16 cellular contexts compared by ENCODE assay signal in genomic region chr10:1379601-1380000, GRCh38.
DNase-seq lines count a peak whose midpoint lies in the region; ATAC-seq and TF ChIP-seq lines count a peak whose summit lies in the region.
"Had no signal": no experiment of that assay in that cellular context is flagged by ENCODE, and none has a peak within 500 bp of the region (broad histone marks: within the 10 kb centered on the region; RNA-seq: fewer than 3 reads in every experiment).

No MANE protein-coding gene starts in this region.

- peak overlapping the region; percentile 22 for H3K27ac Mint-ChIP-seq in activated naive CD8-positive, alpha-beta T cell
- no peak overlapping the region for H3K27ac Mint-ChIP-seq in activated naive CD8-positive, alpha-beta T cell treated with anti-CD3 and anti-CD28 coated beads, Interleukin-2, amount 50 U/mL, for 24 hours
- no peak overlapping the region for H3K27ac Mint-ChIP-seq in type B pancreatic cell
- H3K27ac Mint-ChIP-seq: dendritic cell treated with granulocyte-macrophage colony-stimulating factor and Interleukin-4, amounts not matched to agents 40 ng/mL and 50 ng/mL, for 4 days; T-helper 2 cell treated with Interferon-gamma antibody and Interleukin-4, amounts not matched to agents 5 μg/mL and 100 μg/mL, for 36 hours had no signal

- H3K9me3 Mint-ChIP-seq in activated naive CD8-positive, alpha-beta T cell (ENCODE audit: low read depth): no peaks in the 10 kb centered on the region
- peaks cover 4% of the 10 kb centered on the region for H3K9me3 Mint-ChIP-seq in activated naive CD8-positive, alpha-beta T cell treated with anti-CD3 and anti-CD28 coated beads, Interleukin-2, amount 50 U/mL, for 24 hours
- no peaks in the 10 kb centered on the region for H3K9me3 Mint-ChIP-seq in type B pancreatic cell

- no peaks in the 10 kb centered on the region for H3K4me1 Mint-ChIP-seq in activated naive CD8-positive, alpha-beta T cell (ENCODE audit: low read depth)
- no peaks in the 10 kb centered on the region for H3K4me1 Mint-ChIP-seq in activated naive CD8-positive, alpha-beta T cell treated with anti-CD3 and anti-CD28 coated beads, Interleukin-2, amount 50 U/mL, for 24 hours
- peaks cover 19% of the 10 kb centered on the region for H3K4me1 Mint-ChIP-seq in type B pancreatic cell (ENCODE audit: unreplicated experiment)

- H3K4me3 Mint-ChIP-seq in activated naive CD8-positive, alpha-beta T cell: no peak overlapping the region
- no peak overlapping the region for H3K4me3 Mint-ChIP-seq in activated naive CD8-positive, alpha-beta T cell treated with anti-CD3 and anti-CD28 coated beads, Interleukin-2, amount 50 U/mL, for 24 hours
- H3K4me3 Mint-ChIP-seq in type B pancreatic cell: no peak overlapping the region
- H3K4me3 Mint-ChIP-seq: dendritic cell treated with granulocyte-macrophage colony-stimulating factor and Interleukin-4, amounts not matched to agents 40 ng/mL and 50 ng/mL, for 4 days; T-helper 2 cell treated with Interferon-gamma antibody and Interleukin-4, amounts not matched to agents 5 μg/mL and 100 μg/mL, for 36 hours had no signal

- H3K27me3 Mint-ChIP-seq in activated naive CD8-positive, alpha-beta T cell: peaks cover 34% of the 10 kb centered on the region
- H3K27me3 Mint-ChIP-seq in activated naive CD8-positive, alpha-beta T cell treated with anti-CD3 and anti-CD28 coated beads, Interleukin-2, amount 50 U/mL, for 24 hours: peaks cover 51% of the 10 kb centered on the region
- peaks cover 39% of the 10 kb centered on the region for H3K27me3 Mint-ChIP-seq in type B pancreatic cell

- no peak for ATAC-seq in activated naive CD8-positive, alpha-beta T cell treated with anti-CD3 and anti-CD28 coated beads, Interleukin-2, amount 50 U/mL, for 24 hours
- no peak for ATAC-seq in GM21423 (IDR thresholded peaks at IDR 0.05; ENCODE audit: unreplicated experiment)
- ATAC-seq in HG02938 (IDR thresholded peaks at IDR 0.05; ENCODE audit: unreplicated experiment): no peak
- ATAC-seq: lower lobe of right lung, Right ventricle myocardium inferior had no signal

- TF ChIP-seq CTCF in type B pancreatic cell (conservative IDR thresholded peaks at IDR 0.05): peak; percentile 61

- DNase-seq in activated naive CD8-positive, alpha-beta T cell treated with anti-CD3 and anti-CD28 coated beads, Interleukin-2, amount 50 U/mL, for 24 hours: no peak
- DNase-seq in RPMI8226 (peak; percentile 19), iPS-NIHi7 (ENCODE audit: extremely low spot score) (peak; percentile 73), type B pancreatic cell (ENCODE audit: extremely low spot score, unreplicated experiment) (peak; percentile 67), medulla oblongata (ENCODE audit: extremely low spot score) (no peak)
- DNase-seq: anterior cingulate cortex, Calu3, hypothalamus, lower lobe of right lung, NCI-H1694 treated with DMSO at 0.1 percent for 48 hours had no signal

- no peaks in the 10 kb centered on the region for H3K36me3 Mint-ChIP-seq in activated naive CD8-positive, alpha-beta T cell
- no peaks in the 10 kb centered on the region for H3K36me3 Mint-ChIP-seq in activated naive CD8-positive, alpha-beta T cell treated with anti-CD3 and anti-CD28 coated beads, Interleukin-2, amount 50 U/mL, for 24 hours (ENCODE audit: low read depth)
- H3K36me3 Mint-ChIP-seq in type B pancreatic cell: no peaks in the 10 kb centered on the region

Comparison
In these comparisons a context has a peak if more than half of its experiments do, and no peak if none do; other contexts are left out.
1. DNase-seq: peak in RPMI8226 (single experiment), iPS-NIHi7 (single experiment) and type B pancreatic cell (single experiment); none in activated naive CD8-positive, alpha-beta T cell treated with anti-CD3 and anti-CD28 coated beads, Interleukin-2, amount 50 U/mL, for 24 hours (single experiment) and medulla oblongata (single experiment).